Comparison of ENCODE assay signal across 24 cellular contexts in genomic region chr9:106888992-106889631, GRCh38. TPM values are rescaled to one million over a fixed set of nuclear protein-coding genes. Genes with fewer than 3 reads are reported as not detected.
A peak's percentile ranks its signal among the peaks of the same experiment; 100 is the strongest.
DNase-seq lines count a peak whose midpoint lies in the region; FAIRE-seq and TF ChIP-seq lines count a peak whose summit lies in the region.
"Had no signal": no experiment of that assay in that cellular context is flagged by ENCODE, and none has a peak within 500 bp of the region (broad histone marks: within the 10 kb centered on the region; RNA-seq: fewer than 3 reads in every experiment).

No MANE protein-coding gene starts in this region.

- no peak overlapping the region for H3K56ac ChIP-seq in H1 (replicated peaks; ENCODE audit: insufficient read length, low read depth, low read length)

- H3K23ac ChIP-seq in H1 (ENCODE audit: insufficient read length), result no peak overlapping the region

- H3K14ac ChIP-seq in H1 (ENCODE audit: insufficient read length), result no peak overlapping the region

- H3K4me2 ChIP-seq in H1 (ENCODE audit: insufficient read depth in 1 of 2, low read depth in 2 of 2, low read length in 2 of 2), result peak overlapping the region in 1 of 2 experiments; percentile 45; a peak in 2 of 4 replicates

- peak overlapping the region; percentile 15; the same call in 1 of the 2 replicates for H3K18ac ChIP-seq in H1 (ENCODE audit: extremely low read depth, low read length)

- H2BK20ac ChIP-seq in H1 (ENCODE audit: low read length), result no peak overlapping the region

- DNase-seq in LoVo (ENCODE audit: low spot score) (peak; percentile 42), H1 (ENCODE audit: low read depth in 1 of 2, low spot score in 2 of 2) (no peak), kidney glomerular epithelial cell (lab: John Stamatoyannopoulos, UW) (peak; percentile 64), suprapubic skin (ENCODE audit: low spot score in 2 of 2) (no peak), amniotic stem cell (lab: John Stamatoyannopoulos, UW) (no peak), NCI-H1092 treated with DMSO at 0.1 percent for 48 hours (lab: John Stamatoyannopoulos, UW) (no peak), hippocampal formation (lab: John Stamatoyannopoulos, UW) (no peak)
- DNase-seq: activated CD4-positive, alpha-beta T cell treated with anti-CD3 and anti-CD28 coated beads for 48 hours; activated CD8-positive, alpha-beta memory T cell treated with anti-CD3 and anti-CD28 coated beads, Interleukin-2, amount 50 U/mL, for 4 hours; activated gamma-delta T cell; amygdala; BE2C; cerebellar nuclear complex; effector memory CD8-positive, alpha-beta T cell; left lung; MM.1S; NCI-H187; NCI-H446 treated with DMSO at 0.1 percent for 48 hours; posterior cingulate gyrus; stimulated activated CD4-positive, alpha-beta T cell treated with anti-CD3 and anti-CD28 coated beads, Interleukin-4, amount 100 ng/mL, for 4 hours had no signal

- TF ChIP-seq RAD21 in H1 (IDR thresholded peaks at IDR 0.05 in 1 of 2, conservative IDR thresholded peaks at IDR 0.05 in 1 of 2; ENCODE audit: low read depth in 2 of 2, low read length in 2 of 2), result no peak

- peaks cover 5% of the 10 kb centered on the region; the same call in 1 of the 2 replicates for H3K79me1 ChIP-seq in H1 (ENCODE audit: low read depth, low read length)

- H3K79me2 ChIP-seq in H1 (ENCODE audit: control insufficient read depth in 1 of 2, insufficient read depth in 2 of 2, low read length in 2 of 2), result peaks cover 53 to 99% of the 10 kb centered on the region in 2 experiments

- TF ChIP-seq CTCF in H1 (IDR thresholded peaks at IDR 0.05; ENCODE audit: control extremely low read depth in 1 of 3, insufficient read depth in 1 of 3, low read depth in 1 of 3, low read length in 3 of 3), result no peak
- TF ChIP-seq CTCF in suprapubic skin (IDR thresholded peaks at IDR 0.05), result no peak

- H3K9me3 ChIP-seq in H1 (ENCODE audit: insufficient read depth in 2 of 2, low read depth in 1 of 2, low read length in 1 of 2) (no peaks in the 10 kb centered on the region), suprapubic skin (no peaks in the 10 kb centered on the region)
- H3K9me3 ChIP-seq: BE2C, left lung had no signal

- peak overlapping the region; percentile 12; the same call in 1 of the 2 replicates for H3K27ac ChIP-seq in H1 (ENCODE audit: low read depth, low read length)
- peak overlapping the region; percentile 60 for H3K27ac ChIP-seq in suprapubic skin
- H3K27ac ChIP-seq: left lung had no signal

- H3K9ac ChIP-seq in H1 (replicated peaks in 1 of 4; ENCODE audit: extremely low read depth in 1 of 4, low read depth in 3 of 4, low read length in 3 of 4), result peak overlapping the region in 1 of 4 experiments; percentile 12; a peak in 1 of 7 replicates

- no peak for FAIRE-seq in H1 (lab: Jason Lieb, UNC)
- FAIRE-seq: D721Med, G401.6, HepG2 had no signal

- POLR2A ChIA-PET in H1 (lab: Charles Lee; ENCODE audit: partially characterized antibody), result interaction anchor here (1.3 to 7.5 kb wide), 3 partner anchors 20 to 424 kb away, joined by 4 to 60 read pairs (median 4); partner anchors contain the start of gene ZNF462

- H3K4me1 ChIP-seq in H1 (replicated peaks in 1 of 4; ENCODE audit: control insufficient read depth in 3 of 4, insufficient read depth in 4 of 4, low read length in 3 of 4) (peaks cover 4 to 36% (median 24%) of the 10 kb centered on the region in 4 experiments), suprapubic skin (peaks cover 80% of the 10 kb centered on the region)

- peaks cover 7 to 24% of the 10 kb centered on the region in 2 experiments for H4K20me1 ChIP-seq in H1 (replicated peaks in 1 of 2; ENCODE audit: control insufficient read depth in 1 of 2, insufficient read depth in 2 of 2, low read length in 2 of 2)

- H4K5ac ChIP-seq in H1 (ENCODE audit: insufficient read length, low read depth, low read length), result no peak overlapping the region

- H2AK5ac ChIP-seq in H1 (ENCODE audit: low read depth, low read length), result 0 out of 2 replicates have a peak overlapping the region, but pooled peaks have one; percentile 46

- 73% methylated on average over 8 of the region's 8 CpGs; no CpG with 5 or more reads in 1 of the 2 experiments for WGBS in H1 (ENCODE audit: extremely low coverage in 1 of 2, insufficient coverage in 1 of 2, insufficient read length in 1 of 2, insufficient replicate concordance in 2 of 2, low coverage in 1 of 2, low lambda C conversion rate in 2 of 2, missing lambda C conversion rate in 1 of 2), 2 experiments
- WGBS in suprapubic skin, result 53% methylated on average over 8 of the region's 8 CpGs

- H2BK15ac ChIP-seq in H1 (ENCODE audit: low read length), result 0 out of 2 replicates have a peak overlapping the region, but pooled peaks have one; percentile 19

- no peak overlapping the region for H2AFZ ChIP-seq in H1 (ENCODE audit: low read length)

- TF ChIP-seq EP300 in H1 (IDR thresholded peaks at IDR 0.05; ENCODE audit: borderline replicate concordance in 1 of 2, low read depth in 2 of 2, low read length in 2 of 2) (no peak), suprapubic skin (IDR thresholded peaks at IDR 0.05) (no peak)

- H3K36me3 ChIP-seq in H1 (ENCODE audit: control insufficient read depth in 2 of 4, insufficient read depth in 4 of 4, low read length in 3 of 4), result peaks cover 0 to 19% (median 2%) of the 10 kb centered on the region in 4 experiments; a peak in 1 of 8 replicates
- H3K36me3 ChIP-seq in suprapubic skin, result no peaks in the 10 kb centered on the region
- H3K36me3 ChIP-seq: BE2C, left lung had no signal

- H3K27me3 ChIP-seq in H1 (replicated peaks in 1 of 4; ENCODE audit: control insufficient read depth in 3 of 4, extremely low read depth in 1 of 4, insufficient read depth in 3 of 4, low read length in 3 of 4) (no peaks in the 10 kb centered on the region), suprapubic skin (no peaks in the 10 kb centered on the region)
- H3K27me3 ChIP-seq: BE2C, left lung had no signal

- no peak overlapping the region for H3K4me3 ChIP-seq in H1 (ENCODE audit: extremely low read depth in 1 of 4, insufficient read depth in 2 of 4, low read depth in 3 of 4, low read length in 4 of 4)
- H3K4me3 ChIP-seq in suprapubic skin, result no peak overlapping the region
- H3K4me3 ChIP-seq: left lung, skin epidermis had no signal

- H4K8ac ChIP-seq in H1 (ENCODE audit: extremely low read depth, insufficient read depth, low read length), result no peak overlapping the region

- peak overlapping the region; percentile 53; the same call in 1 of the 2 replicates for H2BK12ac ChIP-seq in H1 (ENCODE audit: low read depth, low read length)

- no peak for TF ChIP-seq POLR2A in H1 (IDR thresholded peaks at IDR 0.05; ENCODE audit: control extremely low read depth in 1 of 2, low read depth in 2 of 2, low read length in 2 of 2)
- TF ChIP-seq POLR2A in suprapubic skin (IDR thresholded peaks at IDR 0.05), result no peak

- H2BK5ac ChIP-seq in H1 (ENCODE audit: low read depth, low read length), result no peak overlapping the region

- no peaks in the 10 kb centered on the region for H3K23me2 ChIP-seq in H1 (ENCODE audit: low read depth, low read length)

- no peak overlapping the region for H3K4ac ChIP-seq in H1 (replicated peaks; ENCODE audit: insufficient read length, low read depth, low read length)

- CTCF ChIA-PET in H1 (lab: Charles Lee; ENCODE audit: partially characterized antibody), result interaction anchor here (0.6 to 1.8 kb wide), 5 partner anchors 10 to 220 kb away, joined by 3 to 8 read pairs (median 4); no protein-coding TSS in a partner anchor

- H2BK120ac ChIP-seq in H1 (replicated peaks; ENCODE audit: low read depth, low read length), result no peak overlapping the region

- no peak overlapping the region for H4K91ac ChIP-seq in H1 (replicated peaks; ENCODE audit: insufficient read length, low read length)

TF ChIP-seq in H1, 55 proteins besides CTCF, POLR2A, EP300 and RAD21:
- no peak for TF ChIP-seq EGR1 (IDR thresholded peaks at IDR 0.05; ENCODE audit: borderline replicate concordance, low read depth, low read length)
- no peak for TF ChIP-seq CHD2 (IDR thresholded peaks at IDR 0.05; ENCODE audit: low read length)
- TF ChIP-seq NRF1 (IDR thresholded peaks at IDR 0.05; ENCODE audit: low read depth, low read length), result no peak
- no peak for TF ChIP-seq CEBPB (IDR thresholded peaks at IDR 0.05; ENCODE audit: low read depth, low read length)
- TF ChIP-seq HDAC6 (IDR thresholded peaks at IDR 0.05; ENCODE audit: low read depth, low read length), result no peak
- no peak for TF ChIP-seq KDM1A (IDR thresholded peaks at IDR 0.05; ENCODE audit: borderline replicate concordance, low read length)
- TF ChIP-seq NANOG (IDR thresholded peaks at IDR 0.05; ENCODE audit: insufficient read depth, low read depth, low read length, poor library complexity, severe bottlenecking), result no peak
- no peak for TF ChIP-seq SUZ12 (IDR thresholded peaks at IDR 0.05; ENCODE audit: low read length)
- no peak for TF ChIP-seq KDM5A (IDR thresholded peaks at IDR 0.05; ENCODE audit: low read length)
- TF ChIP-seq SP1 (IDR thresholded peaks at IDR 0.05; ENCODE audit: low read depth, low read length), result no peak
- no peak for TF ChIP-seq ATF3 (IDR thresholded peaks at IDR 0.05; ENCODE audit: insufficient read depth, low read depth, low read length)
- no peak for TF ChIP-seq SP2 (IDR thresholded peaks at IDR 0.05; ENCODE audit: low read length)
- no peak for TF ChIP-seq MAX (IDR thresholded peaks at IDR 0.05)
- TF ChIP-seq BACH1 (IDR thresholded peaks at IDR 0.05; ENCODE audit: low read length), result no peak
- TF ChIP-seq TEAD4 (IDR thresholded peaks at IDR 0.05; ENCODE audit: low read depth, low read length), result no peak
- TF ChIP-seq HDAC2 (IDR thresholded peaks at IDR 0.05; ENCODE audit: borderline replicate concordance in 1 of 2, low read depth in 2 of 2, low read length in 2 of 2), result no peak

RNA-seq across cellular contexts. Expression of gene ZNF462, which starts 26.1 kb away (rescaled TPM):
- total RNA-seq in H1 (2021; fragmentation: NEBNext Ultra II Directional; extraction: Animal tissue kit (Norgen Biotek cat#: 25700)), result 154 and 163 TPM in 2 replicates
- polyA plus RNA-seq in H1 (2011; rRNA removed), result 27.6 and 30.0 TPM in 2 replicates
- polyA plus RNA-seq in H1 (2011; cell fraction: cytosol; rRNA removed), result 19.4 TPM
- 68.7 TPM for polyA plus RNA-seq in H1 (2011; cell fraction: nucleus; rRNA removed)
- 38.1 to 50.1 TPM (median 44.2 TPM) in 4 replicates for polyA plus RNA-seq in H1 (2012, experiment 1 of 2)
- 2.1 TPM for polyA plus RNA-seq in H1 (2012, experiment 2 of 2)
- polyA plus RNA-seq in H1 (2013, experiment 1 of 2), result 32.5 TPM
- polyA plus RNA-seq in H1 (2013, experiment 2 of 2), result 27.3 TPM
- 160 and 209 TPM in 2 replicates for polyA minus RNA-seq in H1 (2011; rRNA and poly(A)+ RNA removed)
- 116 TPM for polyA minus RNA-seq in H1 (2011; cell fraction: cytosol; rRNA and poly(A)+ RNA removed)
- polyA minus RNA-seq in H1 (2011; cell fraction: nucleus; rRNA and poly(A)+ RNA removed), result 263 TPM
- 10 to 100 TPM; 16.4 to 35.2 (median 29.7) TPM for total RNA-seq in suprapubic skin
- total RNA-seq: HepG2 had no signal
- polyA plus RNA-seq: HepG2 had no signal

Comparison
In these comparisons a context has a peak if more than half of its experiments do, and no peak if none do; other contexts are left out.
1. DNase-seq: peak in LoVo (single experiment) and kidney glomerular epithelial cell (single experiment); none in H1 (0 of 2), suprapubic skin (0 of 2), amniotic stem cell (single experiment), NCI-H1092 treated with DMSO at 0.1 percent for 48 hours (single experiment) and hippocampal formation (0 of 2).